ENCODE assay signal across 17 cellular contexts in genomic region chr2:207039225-207039624, GRCh38.
"Had no signal": no experiment of that assay in that cellular context is flagged by ENCODE, and none has a peak within 500 bp of the region (broad histone marks: within the 10 kb centered on the region; RNA-seq: fewer than 3 reads in every experiment).

No MANE protein-coding gene starts in this region.

- H3K4me3 Mint-ChIP-seq: activated naive CD8-positive, alpha-beta T cell treated with anti-CD3 and anti-CD28 coated beads, Interleukin-2, amount 10 ng/mL, durations not matched to agents 7 days and 5 days; activated T-cell treated with anti-CD3 and anti-CD28 coated beads, Interleukin-2, amount 50 U/mL, for 72 hours; dendritic cell treated with granulocyte-macrophage colony-stimulating factor and Interleukin-4, amounts not matched to agents 40 ng/mL and 50 ng/mL, for 4 days; effector memory CD8-positive, alpha-beta T cell; neural progenitor cell; type B pancreatic cell; WTC11 had no signal

- DNase-seq: activated CD4-positive, alpha-beta T cell treated with anti-CD3 and anti-CD28 coated beads for 4 hours; activated CD8-positive, alpha-beta memory T cell treated with anti-CD3 and anti-CD28 coated beads, Interleukin-2, amount 50 U/mL, for 48 hours; activated naive CD8-positive, alpha-beta T cell treated with anti-CD3 and anti-CD28 coated beads, Interleukin-2, amount 10 ng/mL, durations not matched to agents 7 days and 5 days; activated T-cell treated with anti-CD3 and anti-CD28 coated beads, Interleukin-2, amount 50 U/mL, for 72 hours; effector memory CD8-positive, alpha-beta T cell; left colon; lower lobe of right lung; ovary; right lobe of liver; stimulated activated CD4-positive, alpha-beta T cell treated with anti-CD3 and anti-CD28 coated beads, Interleukin-4, amount 100 ng/mL, for 4 hours; stimulated activated naive CD8-positive, alpha-beta T cell treated with anti-CD3 and anti-CD28 coated beads, Interleukin-15, Interleukin-2, amounts not matched to agents 100 U/mL and 50 U/mL, for 24 hours had no signal

- H3K36me3 ChIP-seq: lower lobe of right lung, neural progenitor cell, ovary, right lobe of liver had no signal

- H3K4me2 ChIP-seq: neural progenitor cell, smooth muscle cell had no signal

- H3K27ac ChIP-seq: lower lobe of right lung, neural progenitor cell, ovary, right lobe of liver had no signal

- H3K9ac ChIP-seq: neural progenitor cell had no signal

- H3K4me1 ChIP-seq: lower lobe of right lung, right lobe of liver had no signal

- H3K9me3 ChIP-seq: lower lobe of right lung, ovary, right lobe of liver had no signal

- H3K4me3 ChIP-seq: lower lobe of right lung, neural progenitor cell, ovary, right lobe of liver, smooth muscle cell had no signal

- H3K27ac Mint-ChIP-seq: activated naive CD8-positive, alpha-beta T cell treated with anti-CD3 and anti-CD28 coated beads, Interleukin-2, amount 10 ng/mL, durations not matched to agents 7 days and 5 days; activated T-cell treated with anti-CD3 and anti-CD28 coated beads, Interleukin-2, amount 50 U/mL, for 72 hours; brain; dendritic cell treated with granulocyte-macrophage colony-stimulating factor and Interleukin-4, amounts not matched to agents 40 ng/mL and 50 ng/mL, for 4 days; effector memory CD8-positive, alpha-beta T cell; neural progenitor cell; type B pancreatic cell; WTC11 had no signal

- H3K4me1 Mint-ChIP-seq: activated naive CD8-positive, alpha-beta T cell treated with anti-CD3 and anti-CD28 coated beads, Interleukin-2, amount 10 ng/mL, durations not matched to agents 7 days and 5 days had no signal

- H3K27me3 ChIP-seq: neural progenitor cell, ovary, right lobe of liver had no signal

- H2AFZ ChIP-seq: neural progenitor cell had no signal

- ATAC-seq: activated T-cell treated with anti-CD3 and anti-CD28 coated beads, Interleukin-2, amount 50 U/mL, for 72 hours; effector memory CD8-positive, alpha-beta T cell; left colon; right lobe of liver; stimulated activated naive CD8-positive, alpha-beta T cell treated with anti-CD3 and anti-CD28 coated beads, Interleukin-15, Interleukin-2, amounts not matched to agents 100 U/mL and 50 U/mL, for 24 hours; WTC11 had no signal

- H3K9me3 Mint-ChIP-seq: activated naive CD8-positive, alpha-beta T cell treated with anti-CD3 and anti-CD28 coated beads, Interleukin-2, amount 10 ng/mL, durations not matched to agents 7 days and 5 days; activated T-cell treated with anti-CD3 and anti-CD28 coated beads, Interleukin-2, amount 50 U/mL, for 72 hours; dendritic cell treated with granulocyte-macrophage colony-stimulating factor and Interleukin-4, amounts not matched to agents 40 ng/mL and 50 ng/mL, for 4 days; effector memory CD8-positive, alpha-beta T cell; neural progenitor cell; type B pancreatic cell had no signal

- H3K36me3 Mint-ChIP-seq: activated naive CD8-positive, alpha-beta T cell treated with anti-CD3 and anti-CD28 coated beads, Interleukin-2, amount 10 ng/mL, durations not matched to agents 7 days and 5 days; brain; neural progenitor cell; type B pancreatic cell; WTC11 had no signal
